In genomic region chr18:25351280-25351772, GRCh38 we compare ENCODE assay signal across 8 cellular contexts. TPM values are rescaled to one million over a fixed set of nuclear protein-coding genes. Genes with fewer than 3 reads are reported as not detected.
DNase-seq lines count a peak whose midpoint lies in the region; ATAC-seq and FAIRE-seq lines count a peak whose summit lies in the region.

No MANE protein-coding gene starts in this region.

- DNase-seq in activated CD8-positive, alpha-beta T cell treated with anti-CD3 and anti-CD28 coated beads, Interleukin-2, amount 10 ng/mL, durations not matched to agents 7 days and 5 days, result no peak
- DNase-seq in putamen (ENCODE audit: low spot score), result no peak
- DNase-seq in SHP77 (lab: John Stamatoyannopoulos, UW), result no peak
- no peak for DNase-seq in HTR-8/SVneo (ENCODE audit: insufficient read length, low spot score)

- no peaks in the 10 kb centered on the region for H3K36me3 ChIP-seq in HUES64 (ENCODE audit: insufficient read depth, low read length)
- H3K36me3 ChIP-seq in iPS-15b (ENCODE audit: control insufficient read depth, insufficient read depth, low read length), result no peaks in the 10 kb centered on the region

- H3K4me1 ChIP-seq in HUES64 (ENCODE audit: insufficient read depth, low read length), result peaks cover 23% of the 10 kb centered on the region
- no peaks in the 10 kb centered on the region for H3K4me1 ChIP-seq in iPS-15b (ENCODE audit: control insufficient read depth, insufficient read depth, low read length)

- H3K4me1 Mint-ChIP-seq in activated CD8-positive, alpha-beta T cell treated with anti-CD3 and anti-CD28 coated beads, Interleukin-2, amount 10 ng/mL, durations not matched to agents 7 days and 5 days (ENCODE audit: low read depth), result peaks cover 16% of the 10 kb centered on the region
- H3K4me1 Mint-ChIP-seq in stimulated activated memory B cell treated with anti-CD40 and anti-IgM and Interleukin-4, amounts not matched to agents 10 μg/mL and 1 μg/mL and 100 μg/mL, for 72 hours, result peaks cover 13% of the 10 kb centered on the region

- H3K27me3 Mint-ChIP-seq in activated CD8-positive, alpha-beta T cell treated with anti-CD3 and anti-CD28 coated beads, Interleukin-2, amount 10 ng/mL, durations not matched to agents 7 days and 5 days (ENCODE audit: low read depth), result peaks cover 55% of the 10 kb centered on the region
- H3K27me3 Mint-ChIP-seq in stimulated activated memory B cell treated with anti-CD40 and anti-IgM and Interleukin-4, amounts not matched to agents 10 μg/mL and 1 μg/mL and 100 μg/mL, for 72 hours, result peaks cover 59% of the 10 kb centered on the region

- H3K4me3 Mint-ChIP-seq in activated CD8-positive, alpha-beta T cell treated with anti-CD3 and anti-CD28 coated beads, Interleukin-2, amount 10 ng/mL, durations not matched to agents 7 days and 5 days, result peak overlapping the region; percentile 52
- H3K4me3 Mint-ChIP-seq in stimulated activated memory B cell treated with anti-CD40 and anti-IgM and Interleukin-4, amounts not matched to agents 10 μg/mL and 1 μg/mL and 100 μg/mL, for 72 hours, result peak overlapping the region; percentile 72

- WGBS in HUES64, result 0% methylated on average over 12 of the region's 20 CpGs

- H3K9me3 Mint-ChIP-seq in activated CD8-positive, alpha-beta T cell treated with anti-CD3 and anti-CD28 coated beads, Interleukin-2, amount 10 ng/mL, durations not matched to agents 7 days and 5 days (ENCODE audit: insufficient read depth), result no peaks in the 10 kb centered on the region
- no peaks in the 10 kb centered on the region for H3K9me3 Mint-ChIP-seq in stimulated activated memory B cell treated with anti-CD40 and anti-IgM and Interleukin-4, amounts not matched to agents 10 μg/mL and 1 μg/mL and 100 μg/mL, for 72 hours

- CTCF ChIA-PET in activated CD8-positive, alpha-beta T cell treated with anti-CD3 and anti-CD28 coated beads, Interleukin-2, amount 10 ng/mL, durations not matched to agents 7 days and 5 days (lab: Charles Lee), result no interaction called here

- H3K27me3 ChIP-seq in HUES64 (ENCODE audit: insufficient read depth, low read length) (peaks cover 74% of the 10 kb centered on the region), iPS-15b (ENCODE audit: control insufficient read depth, insufficient read depth, low read length) (peaks cover 54% of the 10 kb centered on the region)

- POLR2A ChIA-PET in activated CD8-positive, alpha-beta T cell treated with anti-CD3 and anti-CD28 coated beads, Interleukin-2, amount 10 ng/mL, durations not matched to agents 7 days and 5 days (lab: Charles Lee), result no interaction called here

- H3K9ac ChIP-seq in HUES64 (ENCODE audit: low read depth, low read length) (peak overlapping the region; percentile 84), iPS-15b (ENCODE audit: low read depth, low read length) (no peak overlapping the region)

- H3K9me3 ChIP-seq in HUES64 (ENCODE audit: insufficient read depth, low read depth, low read length) (no peaks in the 10 kb centered on the region), iPS-15b (ENCODE audit: control insufficient read depth, insufficient read depth, low read length) (no peaks in the 10 kb centered on the region)

- peak overlapping the region; percentile 77 for H3K27ac ChIP-seq in HUES64 (ENCODE audit: low read depth, low read length)

- H3K27ac Mint-ChIP-seq in activated CD8-positive, alpha-beta T cell treated with anti-CD3 and anti-CD28 coated beads, Interleukin-2, amount 10 ng/mL, durations not matched to agents 7 days and 5 days, result no peak overlapping the region
- no peak overlapping the region for H3K27ac Mint-ChIP-seq in stimulated activated memory B cell treated with anti-CD40 and anti-IgM and Interleukin-4, amounts not matched to agents 10 μg/mL and 1 μg/mL and 100 μg/mL, for 72 hours

- FAIRE-seq in HTR-8/SVneo (lab: Jason Lieb, UNC), result no peak

- H3K4me3 ChIP-seq in HUES64 (ENCODE audit: low read length), result peak overlapping the region; percentile 94
- peak overlapping the region; percentile 83 for H3K4me3 ChIP-seq in iPS-15b (ENCODE audit: low read depth, low read length)

- no peak for ATAC-seq in activated CD8-positive, alpha-beta T cell treated with anti-CD3 and anti-CD28 coated beads, Interleukin-2, amount 10 ng/mL, durations not matched to agents 7 days and 5 days
- ATAC-seq in stimulated activated memory B cell treated with anti-CD40 and anti-IgM and Interleukin-4, amounts not matched to agents 10 μg/mL and 1 μg/mL and 100 μg/mL, for 72 hours, result no peak
- no peak for ATAC-seq in HG02938 (IDR thresholded peaks at IDR 0.05; ENCODE audit: unreplicated experiment)

- no peaks in the 10 kb centered on the region for H3K36me3 Mint-ChIP-seq in activated CD8-positive, alpha-beta T cell treated with anti-CD3 and anti-CD28 coated beads, Interleukin-2, amount 10 ng/mL, durations not matched to agents 7 days and 5 days (ENCODE audit: low read depth)
- peaks cover 6% of the 10 kb centered on the region for H3K36me3 Mint-ChIP-seq in stimulated activated memory B cell treated with anti-CD40 and anti-IgM and Interleukin-4, amounts not matched to agents 10 μg/mL and 1 μg/mL and 100 μg/mL, for 72 hours

RNA-seq across cellular contexts. Expression of gene ZNF521, which starts 0.6 kb away (rescaled TPM):
- 18.0 TPM for polyA plus RNA-seq in HUES64 (2013, experiment 1 of 2)
- polyA plus RNA-seq in HUES64 (2013, experiment 2 of 2), result 24.3 TPM
- not detected for total RNA-seq in activated CD8-positive, alpha-beta T cell treated with anti-CD3 and anti-CD28 coated beads, Interleukin-2, amount 10 ng/mL, durations not matched to agents 7 days and 5 days
